1 cellular context compared by ENCODE assay signal in the genomic region with DNA sequence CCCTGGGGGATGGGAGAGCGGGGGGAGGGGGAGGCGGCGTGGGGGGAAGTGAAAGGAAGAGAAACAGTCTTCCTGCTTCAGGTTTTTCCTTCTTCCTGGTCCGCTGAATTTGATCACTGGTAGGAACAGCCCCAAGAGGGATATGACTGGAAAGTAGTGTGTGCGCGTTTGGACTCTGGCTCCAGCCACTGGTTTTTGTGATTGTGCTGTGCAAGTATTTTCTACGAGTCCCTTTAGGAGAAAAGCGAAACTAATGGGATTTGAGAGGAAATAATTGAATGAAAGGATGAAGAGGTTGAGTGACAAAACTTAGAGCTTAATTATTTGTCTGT.
TF ChIP-seq lines count a peak whose summit lies in the region.

No MANE protein-coding gene starts in this region.

TF ChIP-seq in HepG2, 621 proteins besides CTCF, POLR2A, EP300 and RAD21:
- TF ChIP-seq, protein P1, sequence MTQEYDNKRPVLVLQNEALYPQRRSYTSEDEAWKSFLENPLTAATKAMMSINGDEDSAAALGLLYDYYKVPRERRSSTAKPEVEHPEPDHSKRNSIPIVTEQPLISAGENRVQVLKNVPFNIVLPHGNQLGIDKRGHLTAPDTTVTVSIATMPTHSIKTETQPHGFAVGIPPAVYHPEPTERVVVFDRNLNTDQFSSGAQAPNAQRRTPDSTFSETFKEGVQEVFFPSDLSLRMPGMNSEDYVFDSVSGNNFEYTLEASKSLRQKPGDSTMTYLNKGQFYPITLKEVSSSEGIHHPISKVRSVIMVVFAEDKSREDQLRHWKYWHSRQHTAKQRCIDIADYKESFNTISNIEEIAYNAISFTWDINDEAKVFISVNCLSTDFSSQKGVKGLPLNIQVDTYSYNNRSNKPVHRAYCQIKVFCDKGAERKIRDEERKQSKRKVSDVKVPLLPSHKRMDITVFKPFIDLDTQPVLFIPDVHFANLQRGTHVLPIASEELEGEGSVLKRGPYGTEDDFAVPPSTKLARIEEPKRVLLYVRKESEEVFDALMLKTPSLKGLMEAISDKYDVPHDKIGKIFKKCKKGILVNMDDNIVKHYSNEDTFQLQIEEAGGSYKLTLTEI (CRISPR knock-in tag; conservative IDR thresholded peaks at IDR 0.05), result no peak
- TF ChIP-seq SAP130 (CRISPR knock-in tag; IDR thresholded peaks at IDR 0.05; ENCODE audit: low read depth), result 0 out of 2 replicates have a peak, but pooled peaks have one; percentile 13
